ENCODE assay signal across 1 cellular context in the genomic region with DNA sequence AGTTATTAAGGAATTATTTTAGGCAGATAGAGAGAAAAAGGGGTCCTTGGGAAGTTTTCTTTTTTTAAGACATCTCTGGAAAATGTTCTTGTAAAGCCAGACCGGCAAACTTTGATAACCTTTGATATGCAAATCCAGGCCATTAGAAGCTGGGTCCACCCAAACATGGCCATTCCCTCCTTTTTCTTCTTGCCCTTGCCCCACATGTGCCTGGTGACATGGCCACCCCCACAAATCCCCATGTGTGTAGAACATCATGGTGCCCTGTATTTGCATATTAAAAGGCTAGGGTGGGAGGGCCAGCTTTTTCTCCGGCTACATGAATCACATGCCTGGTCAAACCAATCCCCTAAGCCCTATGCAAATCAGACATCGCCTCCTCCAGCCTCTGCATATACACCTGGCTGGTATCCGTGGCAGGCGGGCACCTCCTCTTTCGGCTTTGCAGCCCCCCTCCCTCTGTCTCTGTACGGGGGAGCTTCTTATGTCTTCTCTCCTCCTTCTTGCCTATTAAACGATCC.
TF ChIP-seq lines count a peak whose summit lies in the region.

No MANE protein-coding gene starts in this region.

TF ChIP-seq in WTC11, 78 proteins besides CTCF, POLR2A, EP300 and RAD21 (continued from another document):
- TF ChIP-seq, protein P1, sequence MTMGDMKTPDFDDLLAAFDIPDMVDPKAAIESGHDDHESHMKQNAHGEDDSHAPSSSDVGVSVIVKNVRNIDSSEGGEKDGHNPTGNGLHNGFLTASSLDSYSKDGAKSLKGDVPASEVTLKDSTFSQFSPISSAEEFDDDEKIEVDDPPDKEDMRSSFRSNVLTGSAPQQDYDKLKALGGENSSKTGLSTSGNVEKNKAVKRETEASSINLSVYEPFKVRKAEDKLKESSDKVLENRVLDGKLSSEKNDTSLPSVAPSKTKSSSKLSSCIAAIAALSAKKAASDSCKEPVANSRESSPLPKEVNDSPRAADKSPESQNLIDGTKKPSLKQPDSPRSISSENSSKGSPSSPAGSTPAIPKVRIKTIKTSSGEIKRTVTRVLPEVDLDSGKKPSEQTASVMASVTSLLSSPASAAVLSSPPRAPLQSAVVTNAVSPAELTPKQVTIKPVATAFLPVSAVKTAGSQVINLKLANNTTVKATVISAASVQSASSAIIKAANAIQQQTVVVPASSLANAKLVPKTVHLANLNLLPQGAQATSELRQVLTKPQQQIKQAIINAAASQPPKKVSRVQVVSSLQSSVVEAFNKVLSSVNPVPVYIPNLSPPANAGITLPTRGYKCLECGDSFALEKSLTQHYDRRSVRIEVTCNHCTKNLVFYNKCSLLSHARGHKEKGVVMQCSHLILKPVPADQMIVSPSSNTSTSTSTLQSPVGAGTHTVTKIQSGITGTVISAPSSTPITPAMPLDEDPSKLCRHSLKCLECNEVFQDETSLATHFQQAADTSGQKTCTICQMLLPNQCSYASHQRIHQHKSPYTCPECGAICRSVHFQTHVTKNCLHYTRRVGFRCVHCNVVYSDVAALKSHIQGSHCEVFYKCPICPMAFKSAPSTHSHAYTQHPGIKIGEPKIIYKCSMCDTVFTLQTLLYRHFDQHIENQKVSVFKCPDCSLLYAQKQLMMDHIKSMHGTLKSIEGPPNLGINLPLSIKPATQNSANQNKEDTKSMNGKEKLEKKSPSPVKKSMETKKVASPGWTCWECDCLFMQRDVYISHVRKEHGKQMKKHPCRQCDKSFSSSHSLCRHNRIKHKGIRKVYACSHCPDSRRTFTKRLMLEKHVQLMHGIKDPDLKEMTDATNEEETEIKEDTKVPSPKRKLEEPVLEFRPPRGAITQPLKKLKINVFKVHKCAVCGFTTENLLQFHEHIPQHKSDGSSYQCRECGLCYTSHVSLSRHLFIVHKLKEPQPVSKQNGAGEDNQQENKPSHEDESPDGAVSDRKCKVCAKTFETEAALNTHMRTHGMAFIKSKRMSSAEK (CRISPR knock-in tag; IDR thresholded peaks at IDR 0.05; ENCODE audit: borderline replicate concordance) = no peak
- TF ChIP-seq, protein P2, sequence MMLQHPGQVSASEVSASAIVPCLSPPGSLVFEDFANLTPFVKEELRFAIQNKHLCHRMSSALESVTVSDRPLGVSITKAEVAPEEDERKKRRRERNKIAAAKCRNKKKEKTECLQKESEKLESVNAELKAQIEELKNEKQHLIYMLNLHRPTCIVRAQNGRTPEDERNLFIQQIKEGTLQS (CRISPR knock-in tag; conservative IDR thresholded peaks at IDR 0.05) = no peak
- TF ChIP-seq, protein P3, sequence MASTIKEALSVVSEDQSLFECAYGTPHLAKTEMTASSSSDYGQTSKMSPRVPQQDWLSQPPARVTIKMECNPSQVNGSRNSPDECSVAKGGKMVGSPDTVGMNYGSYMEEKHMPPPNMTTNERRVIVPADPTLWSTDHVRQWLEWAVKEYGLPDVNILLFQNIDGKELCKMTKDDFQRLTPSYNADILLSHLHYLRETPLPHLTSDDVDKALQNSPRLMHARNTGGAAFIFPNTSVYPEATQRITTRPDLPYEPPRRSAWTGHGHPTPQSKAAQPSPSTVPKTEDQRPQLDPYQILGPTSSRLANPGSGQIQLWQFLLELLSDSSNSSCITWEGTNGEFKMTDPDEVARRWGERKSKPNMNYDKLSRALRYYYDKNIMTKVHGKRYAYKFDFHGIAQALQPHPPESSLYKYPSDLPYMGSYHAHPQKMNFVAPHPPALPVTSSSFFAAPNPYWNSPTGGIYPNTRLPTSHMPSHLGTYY (CRISPR knock-in tag; IDR thresholded peaks at IDR 0.05) = no peak
